In the genomic region with DNA sequence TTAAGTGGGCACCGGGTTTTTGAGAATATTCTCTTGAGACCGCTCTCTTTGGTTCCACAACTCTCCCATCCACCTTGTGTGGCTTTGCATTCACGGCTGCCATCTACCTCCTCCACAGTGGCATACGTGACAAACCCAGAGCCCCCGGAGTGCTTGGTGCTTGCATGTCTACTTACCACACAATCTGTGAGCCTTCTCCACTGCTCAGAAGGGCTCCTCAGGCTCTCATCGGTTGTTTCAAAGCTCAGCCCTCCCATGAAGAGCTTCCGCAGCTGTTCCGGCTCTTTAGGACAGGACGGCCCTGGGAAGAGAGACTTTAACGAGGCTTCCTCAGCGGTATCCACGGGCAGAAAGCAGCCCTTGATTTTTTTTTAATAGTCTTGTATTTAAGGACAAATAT, we compare ENCODE assay signal across 17 cellular contexts.
A peak's percentile ranks its signal among the peaks of the same experiment; 100 is the strongest.
DNase-seq lines count a peak whose midpoint lies in the region; ATAC-seq and TF ChIP-seq lines count a peak whose summit lies in the region.
"Had no signal": no experiment of that assay in that cellular context is flagged by ENCODE, and none has a peak within 500 bp of the region (broad histone marks: within the 10 kb centered on the region; RNA-seq: fewer than 3 reads in every experiment).

No MANE protein-coding gene starts in this region.

- H3K4me3 ChIP-seq in ectodermal cell (ENCODE audit: insufficient read depth, low read depth, low read length) (no peak overlapping the region), osteoblast (ENCODE audit: insufficient read depth, low read length) (peak overlapping the region; percentile 12), vagina (peak overlapping the region; percentile 22 to 25), stomach (peak overlapping the region in 1 of 4 donors; percentile 1)
- H3K4me3 ChIP-seq: ascending aorta, Peyer's patch, thyroid gland had no signal

- H3K27me3 ChIP-seq in ectodermal cell (ENCODE audit: control insufficient read depth, insufficient read depth, low read length, poor library complexity, severe bottlenecking) (no peaks in the 10 kb centered on the region), osteoblast (ENCODE audit: insufficient read depth, low read length) (peaks cover 4% of the 10 kb centered on the region), vagina (no peaks in the 10 kb centered on the region), stomach (no peaks in the 10 kb centered on the region)
- H3K27me3 ChIP-seq: ascending aorta, foreskin keratinocyte, Peyer's patch, thyroid gland had no signal

- H3K36me3 ChIP-seq in ectodermal cell (ENCODE audit: control insufficient read depth, insufficient read depth, low read length) = no peaks in the 10 kb centered on the region
- H3K36me3 ChIP-seq in osteoblast (ENCODE audit: insufficient read depth, low read length) = no peaks in the 10 kb centered on the region
- H3K36me3 ChIP-seq in vagina = no peaks in the 10 kb centered on the region
- H3K36me3 ChIP-seq in stomach = no peaks in the 10 kb centered on the region
- H3K36me3 ChIP-seq: ascending aorta, Peyer's patch, thyroid gland had no signal

- H3K79me2 ChIP-seq in osteoblast (ENCODE audit: insufficient read depth, low read length) = no peaks in the 10 kb centered on the region

- DNase-seq in Right ventricle myocardium inferior (ENCODE audit: missing footprints) (no peak), cardiac septum (ENCODE audit: low spot score) (no peak), osteoblast (ENCODE audit: insufficient read length, low spot score, missing footprints) (no peak), vagina (ENCODE audit: extremely low spot score in 2 of 2) (no peak), GM03348 (ENCODE audit: low spot score) (no peak), stomach (no peak)
- DNase-seq: effector CD4-positive, alpha-beta T cell; foreskin keratinocyte; HCEC 1CT; immature natural killer cell; NCI-H2029; Peyer's patch; T-helper 1 cell; thyroid gland had no signal

- TF ChIP-seq CTCF in osteoblast (IDR thresholded peaks at IDR 0.05; ENCODE audit: extremely low read depth, low read depth, low read length) (no peak), vagina (IDR thresholded peaks at IDR 0.05) (no peak), stomach (IDR thresholded peaks at IDR 0.05) (no peak)

- 42 to 43% methylated on average over 12 of the region's 12 CpGs for WGBS in ectodermal cell, 2 experiments
- WGBS in stomach, 5 donors = 58 to 66% (median 61%) methylated on average over 12 of the region's 12 CpGs

- no peak for TF ChIP-seq POLR2A in vagina (IDR thresholded peaks at IDR 0.05)
- TF ChIP-seq POLR2A in stomach (IDR thresholded peaks at IDR 0.05) = no peak

- H4K20me1 ChIP-seq in osteoblast (ENCODE audit: insufficient read depth, low read length) = no peaks in the 10 kb centered on the region

- H2AFZ ChIP-seq in osteoblast (ENCODE audit: low read length) = peak overlapping the region; percentile 66

- intact Hi-C loops in Right ventricle myocardium inferior (cut with DNase I) = no loop called here
- intact Hi-C loops in cardiac septum (cut with DNase I) = no loop called here
- intact Hi-C loops in vagina (cut with DNase I) = no loop called here
- intact Hi-C loops in stomach (cut with DNase I; ENCODE audit: low total_unique reads) = no loop called here

- H3K4me2 ChIP-seq in osteoblast (ENCODE audit: insufficient read depth, low read length) = peak overlapping the region; percentile 48

- no peak for TF ChIP-seq EP300 in stomach (IDR thresholded peaks at IDR 0.05)

- H3K9me3 ChIP-seq in ectodermal cell (ENCODE audit: control insufficient read depth, low read length) (no peaks in the 10 kb centered on the region), osteoblast (ENCODE audit: low read depth, low read length) (no peaks in the 10 kb centered on the region), vagina (no peaks in the 10 kb centered on the region), stomach (no peaks in the 10 kb centered on the region)
- H3K9me3 ChIP-seq: ascending aorta, Peyer's patch, thyroid gland had no signal

- ATAC-seq in Right ventricle myocardium inferior (peak; percentile 39), HG02798 (IDR thresholded peaks at IDR 0.05; ENCODE audit: poor library complexity, unreplicated experiment) (no peak)
- ATAC-seq: foreskin keratinocyte had no signal

- H3K27ac ChIP-seq in ectodermal cell (ENCODE audit: insufficient read depth, low read depth, low read length, poor library complexity, severe bottlenecking) = peak overlapping the region; percentile 70
- H3K27ac ChIP-seq in osteoblast (ENCODE audit: low read depth, low read length) = no peak overlapping the region
- H3K27ac ChIP-seq in vagina = peak overlapping the region; percentile 26
- H3K27ac ChIP-seq in stomach = no peak overlapping the region
- H3K27ac ChIP-seq: ascending aorta, foreskin keratinocyte, Peyer's patch, thyroid gland had no signal

- peaks cover 20% of the 10 kb centered on the region for H3K4me1 ChIP-seq in ectodermal cell (ENCODE audit: control insufficient read depth, insufficient read depth, low read length)
- no peaks in the 10 kb centered on the region for H3K4me1 ChIP-seq in osteoblast (ENCODE audit: insufficient read depth, low read length)
- no peaks in the 10 kb centered on the region for H3K4me1 ChIP-seq in vagina
- H3K4me1 ChIP-seq in stomach = no peaks in the 10 kb centered on the region
- H3K4me1 ChIP-seq: ascending aorta, foreskin keratinocyte, Peyer's patch, thyroid gland had no signal

Comparison
In these comparisons a context has a peak if more than half of its experiments do, and no peak if none do; other contexts are left out.
1. H3K27ac ChIP-seq: peak in ectodermal cell (single experiment) and vagina (single experiment); none in osteoblast (single experiment) and stomach (0 of 5).